1 cellular context compared by ENCODE assay signal in the genomic region with DNA sequence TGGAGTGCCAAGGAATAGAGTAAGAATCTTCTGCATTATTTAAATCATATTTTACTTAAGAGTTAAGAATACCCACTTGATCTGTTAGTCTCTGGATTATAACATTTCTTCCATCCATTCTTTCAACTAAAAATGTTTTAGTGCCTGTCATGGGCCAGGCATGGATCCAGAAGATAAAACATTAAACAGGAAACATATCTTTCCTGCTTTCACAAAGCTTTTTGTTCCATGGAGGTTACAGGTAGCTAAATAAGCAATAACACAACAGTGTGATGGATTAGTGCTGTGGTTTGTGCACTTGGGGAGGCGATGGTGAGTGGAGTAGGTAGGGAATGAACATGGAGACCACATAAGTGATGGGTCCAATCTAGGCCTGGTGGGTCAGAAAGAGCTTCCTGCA.
TF ChIP-seq lines count a peak whose summit lies in the region.

No MANE protein-coding gene starts in this region.

TF ChIP-seq in IMR-90, 13 proteins besides CTCF, POLR2A, EP300 and RAD21 (continued from another document):
- TF ChIP-seq FOS (IDR thresholded peaks at IDR 0.05; ENCODE audit: low read depth, low read length) (no peak), CHD1 (IDR thresholded peaks at IDR 0.05; ENCODE audit: low read depth, low read length) (no peak), NFE2L2 (IDR thresholded peaks at IDR 0.05; ENCODE audit: low read depth, low read length) (no peak), SMC3 (IDR thresholded peaks at IDR 0.05; ENCODE audit: low read depth, low read length) (no peak)
- TF ChIP-seq, protein P1, sequence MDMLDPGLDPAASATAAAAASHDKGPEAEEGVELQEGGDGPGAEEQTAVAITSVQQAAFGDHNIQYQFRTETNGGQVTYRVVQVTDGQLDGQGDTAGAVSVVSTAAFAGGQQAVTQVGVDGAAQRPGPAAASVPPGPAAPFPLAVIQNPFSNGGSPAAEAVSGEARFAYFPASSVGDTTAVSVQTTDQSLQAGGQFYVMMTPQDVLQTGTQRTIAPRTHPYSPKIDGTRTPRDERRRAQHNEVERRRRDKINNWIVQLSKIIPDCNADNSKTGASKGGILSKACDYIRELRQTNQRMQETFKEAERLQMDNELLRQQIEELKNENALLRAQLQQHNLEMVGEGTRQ (IDR thresholded peaks at IDR 0.05; ENCODE audit: low read depth, low read length): no peak
